ENCODE assay signal across 9 cellular contexts in genomic region chr19:50695251-50696064, GRCh38. TPM values are rescaled to one million over a fixed set of nuclear protein-coding genes. Genes with fewer than 3 reads are reported as not detected.
A peak's percentile ranks its signal among the peaks of the same experiment; 100 is the strongest.
DNase-seq lines count a peak whose midpoint lies in the region; ATAC-seq and TF ChIP-seq lines count a peak whose summit lies in the region.
"Had no signal": no experiment of that assay in that cellular context is flagged by ENCODE, and none has a peak within 500 bp of the region (broad histone marks: within the 10 kb centered on the region; RNA-seq: fewer than 3 reads in every experiment).

No MANE protein-coding gene starts in this region.

- no peak for ATAC-seq in esophagus mucosa

- H3K36me3 Mint-ChIP-seq in glutamatergic neuron (ENCODE audit: unreplicated experiment): no peaks in the 10 kb centered on the region
- H3K36me3 Mint-ChIP-seq in Calu3 (ENCODE audit: insufficient read depth, unreplicated experiment): peaks cover 8% of the 10 kb centered on the region

- CTCF ChIA-PET in Calu3 (lab: Charles Lee): interaction anchor here (0.6 to 1.3 kb wide), 2 partner anchors 8 to 732 kb away, joined by 5 to 6 read pairs; no protein-coding TSS in a partner anchor

- TF ChIP-seq CTCF in glutamatergic neuron (IDR thresholded peaks at IDR 0.05; ENCODE audit: partially characterized antibody, unreplicated experiment) (no peak), Calu3 (IDR thresholded peaks at IDR 0.05; ENCODE audit: unreplicated experiment) (no peak)

- H3K27ac Mint-ChIP-seq in glutamatergic neuron (ENCODE audit: unreplicated experiment) (peak overlapping the region; percentile 59), Calu3 (ENCODE audit: unreplicated experiment) (no peak overlapping the region)

- peaks cover 36% of the 10 kb centered on the region for H3K27me3 Mint-ChIP-seq in glutamatergic neuron (ENCODE audit: unreplicated experiment)
- peaks cover 92% of the 10 kb centered on the region for H3K27me3 Mint-ChIP-seq in Calu3 (ENCODE audit: unreplicated experiment)

- H3K4me1 Mint-ChIP-seq in glutamatergic neuron (ENCODE audit: low read depth, unreplicated experiment): peaks cover 5% of the 10 kb centered on the region
- no peaks in the 10 kb centered on the region for H3K4me1 Mint-ChIP-seq in Calu3 (ENCODE audit: low read depth, unreplicated experiment)

- BruUV-seq in Calu3 (replicated peaks; lab: Mats Ljungman, UMichigan): no TSS peak

- H3K4me3 Mint-ChIP-seq in glutamatergic neuron (ENCODE audit: unreplicated experiment) (peak overlapping the region; percentile 78), Calu3 (ENCODE audit: low read depth, unreplicated experiment) (no peak overlapping the region)

- intact Hi-C loops in Calu3 (cut with micrococcal nuclease; ENCODE audit: unreplicated experiment): no loop called here

- DNase-seq in stimulated activated CD4-positive, alpha-beta T cell treated with anti-CD3 and anti-CD28 coated beads, Interleukin-15, amount 100 ng/mL, for 24 hours: peak; percentile 36
- DNase-seq in stimulated activated CD4-positive, alpha-beta T cell treated with anti-CD3 and anti-CD28 coated beads, Interleukin-1b, Interleukin-23, amount 100 ng/mL, for 48 hours: no peak
- peak; percentile 90 for DNase-seq in RKO (ENCODE audit: low spot score)
- peak; percentile 67 for DNase-seq in glutamatergic neuron
- no peak for DNase-seq in Calu3
- DNase-seq in SKM-1 (lab: John Stamatoyannopoulos, UW; ENCODE audit: unreplicated experiment): no peak
- no peak for DNase-seq in T-helper 9 cell
- DNase-seq: NCI-H226 had no signal

- H3K9me3 Mint-ChIP-seq in glutamatergic neuron (ENCODE audit: unreplicated experiment): peaks cover 12% of the 10 kb centered on the region
- no peaks in the 10 kb centered on the region for H3K9me3 Mint-ChIP-seq in Calu3 (ENCODE audit: low read depth, unreplicated experiment)

RNA-seq across cellular contexts. Expression of gene SHANK1, which starts 24.1 kb away (rescaled TPM):
- 19.0 TPM for total RNA-seq in glutamatergic neuron (ENCODE audit: unreplicated experiment)
- total RNA-seq in Calu3 (2022): not detected in 2 replicates
- 0.04 TPM for total RNA-seq in esophagus mucosa

RNA-seq across cellular contexts. Expression of gene CLEC11A, which starts 27.7 kb away (rescaled TPM):
- total RNA-seq in glutamatergic neuron (ENCODE audit: unreplicated experiment) (4.0 TPM), Calu3 (2022) (2.3 and 2.4 TPM in 2 replicates), esophagus mucosa (2.7 TPM)

RNA-seq across cellular contexts. Expression of gene C19orf81, which starts 46.2 kb away (rescaled TPM):
- total RNA-seq in glutamatergic neuron (ENCODE audit: unreplicated experiment) (10.4 TPM), Calu3 (2022) (not detected in 2 replicates), esophagus mucosa (not detected)

RNA-seq across cellular contexts. Expression of gene SYT3, which starts 55.8 kb away (rescaled TPM):
- total RNA-seq in glutamatergic neuron (ENCODE audit: unreplicated experiment) (15.6 TPM), Calu3 (2022) (not detected in 2 replicates), esophagus mucosa (not detected)

Comparison
In these comparisons a context has a peak if more than half of its experiments do, and no peak if none do; other contexts are left out.
1. DNase-seq: peak in stimulated activated CD4-positive, alpha-beta T cell treated with anti-CD3 and anti-CD28 coated beads, Interleukin-15, amount 100 ng/mL, for 24 hours (single experiment), RKO (single experiment) and glutamatergic neuron (single experiment); none in stimulated activated CD4-positive, alpha-beta T cell treated with anti-CD3 and anti-CD28 coated beads, Interleukin-1b, Interleukin-23, amount 100 ng/mL, for 48 hours (single experiment), Calu3 (single experiment), SKM-1 (single experiment) and T-helper 9 cell (single experiment).
2. RNA of gene SHANK1, which starts 24.1 kb away (total RNA-seq): 19.0 TPM in glutamatergic neuron (single experiment); 0.04 TPM in esophagus mucosa (single experiment) and not detected in Calu3; every median in the first group is over 10 times any median in the second.